ENCODE assay signal across 8 cellular contexts in the genomic region with DNA sequence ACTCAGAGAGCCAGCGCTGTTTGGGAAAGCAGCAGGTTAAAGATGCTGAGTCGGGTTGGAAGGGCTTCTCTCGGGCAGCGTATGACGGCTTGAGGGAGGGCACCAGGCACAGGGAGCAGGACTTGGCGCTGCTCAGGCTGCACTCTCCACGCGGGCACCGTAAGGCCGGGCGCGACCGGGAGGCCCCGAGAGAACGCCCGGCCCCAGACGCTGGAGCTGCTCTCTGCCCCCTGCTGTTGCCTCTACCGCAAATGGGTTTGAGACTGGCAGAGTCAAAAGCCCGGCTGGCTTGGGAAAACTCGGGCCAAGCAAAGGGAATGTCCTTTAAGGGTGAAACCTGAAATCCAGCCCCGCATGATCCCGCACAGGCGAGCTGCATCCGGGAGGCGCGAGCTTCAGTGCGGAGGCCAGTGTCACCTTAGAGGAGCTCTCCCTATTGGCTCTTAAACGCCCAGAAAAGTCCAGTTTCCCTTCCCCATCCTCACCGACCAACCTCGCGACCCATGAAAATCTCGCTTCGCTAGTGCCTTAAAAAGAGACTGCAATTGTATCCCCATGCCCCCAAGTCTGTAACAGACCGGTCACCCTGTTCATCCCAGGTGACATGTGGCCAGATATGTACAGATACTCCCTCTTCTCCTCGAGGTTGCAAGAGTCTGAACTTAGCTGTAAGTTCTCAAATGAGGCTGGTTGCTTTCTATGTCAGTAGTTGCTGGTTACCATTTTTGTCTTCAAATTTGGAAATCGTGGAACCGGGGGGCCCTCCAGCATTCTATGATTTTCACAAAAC. TPM values are rescaled to one million over a fixed set of nuclear protein-coding genes. Genes with fewer than 3 reads are reported as not detected.
DNase-seq lines count a peak whose midpoint lies in the region; ATAC-seq, FAIRE-seq and TF ChIP-seq lines count a peak whose summit lies in the region.

No MANE protein-coding gene starts in this region.

- intact Hi-C loops in breast epithelium (cut with DNase I; ENCODE audit: low total_unique reads), result no loop called here
- intact Hi-C loops in MCF 10A (cut with micrococcal nuclease), result no loop called here
- intact Hi-C loops in kidney (cut with DNase I), result no loop called here
- intact Hi-C loops in testis (cut with DNase I; ENCODE audit: low total_unique reads), result no loop called here

- no peak for ATAC-seq in GM18517 (IDR thresholded peaks at IDR 0.05; ENCODE audit: unreplicated experiment)
- ATAC-seq in HG03432 (IDR thresholded peaks at IDR 0.05; ENCODE audit: unreplicated experiment), result no peak

- DNase-seq in breast epithelium (ENCODE audit: low spot score in 2 of 2), result no peak
- DNase-seq in MCF 10A (ENCODE audit: unreplicated experiment), result no peak
- DNase-seq in astrocyte of the hippocampus (ENCODE audit: low read depth, low spot score), result peak; percentile 80
- peak; percentile 74 for DNase-seq in kidney
- DNase-seq in testis, result peak; percentile 76
- no peak for DNase-seq in SHP77 (lab: John Stamatoyannopoulos, UW)

- no peaks in the 10 kb centered on the region for H3K9me3 ChIP-seq in breast epithelium
- H3K9me3 ChIP-seq in kidney (ENCODE audit: control insufficient read depth in 1 of 2, low read length in 2 of 2), result no peaks in the 10 kb centered on the region
- no peaks in the 10 kb centered on the region for H3K9me3 ChIP-seq in testis

- no peak overlapping the region for H3K9ac ChIP-seq in kidney (ENCODE audit: low read length in 2 of 2)

- H3K4me3 Mint-ChIP-seq in MCF 10A (ENCODE audit: unreplicated experiment), result no peak overlapping the region

- H3K36me3 ChIP-seq in breast epithelium, result no peaks in the 10 kb centered on the region
- H3K36me3 ChIP-seq in kidney (ENCODE audit: control insufficient read depth in 1 of 2, insufficient read depth in 2 of 2, low read length in 2 of 2), result no peaks in the 10 kb centered on the region
- H3K36me3 ChIP-seq in testis (ENCODE audit: low read depth, missing control alignments), result no peaks in the 10 kb centered on the region

- H3K9me3 Mint-ChIP-seq in MCF 10A (ENCODE audit: unreplicated experiment), result no peaks in the 10 kb centered on the region

- H3K27me3 Mint-ChIP-seq in MCF 10A (ENCODE audit: insufficient read depth, unreplicated experiment), result peaks cover 18% of the 10 kb centered on the region

- H3K4me1 ChIP-seq in breast epithelium, result no peaks in the 10 kb centered on the region
- H3K4me1 ChIP-seq in kidney (ENCODE audit: control insufficient read depth in 1 of 2, insufficient read depth in 1 of 2, low read depth in 1 of 2, low read length in 2 of 2), result peaks cover 3 to 7% of the 10 kb centered on the region in 2 donors
- H3K4me1 ChIP-seq in testis, result peaks cover 21% of the 10 kb centered on the region

- H3K4me3 ChIP-seq in breast epithelium (peak overlapping the region; percentile 68 to 96 (median 82)), kidney (ENCODE audit: low read length in 2 of 2) (peak overlapping the region; percentile 2 to 48), testis (peak overlapping the region; percentile 67 to 86)

- no peak overlapping the region for H3K27ac Mint-ChIP-seq in MCF 10A (ENCODE audit: low read depth, unreplicated experiment)

- peak overlapping the region; percentile 79 to 97 for H3K27ac ChIP-seq in breast epithelium
- no peak overlapping the region for H3K27ac ChIP-seq in kidney (ENCODE audit: low read depth in 2 of 2, low read length in 2 of 2)
- H3K27ac ChIP-seq in testis, result peak overlapping the region; percentile 91 to 95

- POLR2A ChIA-PET in MCF 10A (lab: Yijun Ruan, JAX), result no interaction called here

- peaks cover 6% of the 10 kb centered on the region for H3K4me1 Mint-ChIP-seq in MCF 10A (ENCODE audit: insufficient read depth, unreplicated experiment)

- WGBS in testis, 2 donors, result 5 to 8% methylated on average over 19 to 37 of the region's 37 CpGs

- TF ChIP-seq CTCF in breast epithelium (IDR thresholded peaks at IDR 0.05) (no peak), MCF 10A (IDR thresholded peaks at IDR 0.05; ENCODE audit: unreplicated experiment) (no peak), kidney (IDR thresholded peaks at IDR 0.05; ENCODE audit: borderline replicate concordance, extremely low read depth, insufficient read depth) (no peak), testis (IDR thresholded peaks at IDR 0.05) (peak in 1 of 3 experiments; percentile 7)

- no peaks in the 10 kb centered on the region for H3K36me3 Mint-ChIP-seq in MCF 10A (ENCODE audit: insufficient read depth, unreplicated experiment)

- H3K27me3 ChIP-seq in breast epithelium (peaks cover 0 to 18% of the 10 kb centered on the region in 2 donors), testis (no peaks in the 10 kb centered on the region)

- no TSS peak for BruUV-seq in MCF 10A (replicated peaks; lab: Mats Ljungman, UMichigan)

- CTCF ChIA-PET in MCF 10A (lab: Yijun Ruan, JAX), result no interaction called here

- TF ChIP-seq POLR2A in breast epithelium (IDR thresholded peaks at IDR 0.05), result no peak
- no peak for TF ChIP-seq POLR2A in testis (IDR thresholded peaks at IDR 0.05)

- FAIRE-seq in kidney (lab: Jason Lieb, UNC), result no peak

RNA-seq across cellular contexts. Expression of a gene that starts 1.1 kb away (rescaled TPM):
- total RNA-seq in breast epithelium (10 to 100 TPM; 48.9 to 75.7 (median 73.1) TPM), MCF 10A (2022) (not detected in 2 replicates), kidney (8.1 TPM), testis (10 to 100 TPM; 26.3 to 28.5 TPM)
- polyA plus RNA-seq in kidney (ENCODE audit: insufficient read depth, low read depth, low replicate concordance) (0.67 TPM), testis (ENCODE audit: insufficient read depth, low read depth, low replicate concordance) (74.8 TPM)

Comparison
In these comparisons a context has a peak if more than half of its experiments do, and no peak if none do; other contexts are left out.
1. DNase-seq: peak in astrocyte of the hippocampus (single experiment), kidney (single experiment) and testis (single experiment); none in breast epithelium (0 of 2), MCF 10A (single experiment) and SHP77 (0 of 2).
2. H3K27ac ChIP-seq: peak in breast epithelium (2 of 2) and testis (2 of 2); none in kidney (0 of 2).
3. H3K4me3 ChIP-seq: peak in every context shown above with its lines; median percentile 82 in breast epithelium; 76 in testis; 25 in kidney.